28 cellular contexts compared by ENCODE assay signal in genomic region chr9:124128568-124128967, GRCh38.
"Had no signal": no experiment of that assay in that cellular context is flagged by ENCODE, and none has a peak within 500 bp of the region (broad histone marks: within the 10 kb centered on the region; RNA-seq: fewer than 3 reads in every experiment).

No MANE protein-coding gene starts in this region.

- H3K4me1 Mint-ChIP-seq: activated CD4-positive, alpha-beta T cell treated with anti-CD3 and anti-CD28 coated beads for 36 hours had no signal

- H3K4me3 Mint-ChIP-seq: activated CD4-positive, alpha-beta T cell treated with anti-CD3 and anti-CD28 coated beads for 36 hours; activated naive CD8-positive, alpha-beta T cell; activated T-cell treated with anti-CD3 and anti-CD28 coated beads, Interleukin-2, amount 50 U/mL, for 4 hours; naive thymus-derived CD4-positive, alpha-beta T cell; neural progenitor cell; WTC11 had no signal

- H3K36me3 Mint-ChIP-seq: activated naive CD8-positive, alpha-beta T cell; naive thymus-derived CD4-positive, alpha-beta T cell; neural progenitor cell; WTC11 had no signal

- H3K27ac ChIP-seq: adrenal gland, ascending aorta, brain microvascular endothelial cell, foreskin keratinocyte, lower lobe of right lung, neural progenitor cell, spleen, thoracic aorta, upper lobe of left lung had no signal

- H3K4me3 ChIP-seq: adrenal gland, ascending aorta, lower lobe of right lung, neural progenitor cell, spleen, thoracic aorta, upper lobe of left lung had no signal

- H3K9me3 ChIP-seq: adrenal gland, ascending aorta, lower lobe of right lung, spleen, thoracic aorta, upper lobe of left lung had no signal

- H3K27me3 ChIP-seq: adrenal gland, ascending aorta, neural progenitor cell, spleen, upper lobe of left lung had no signal

- H3K4me1 ChIP-seq: adrenal gland, ascending aorta, foreskin keratinocyte, lower lobe of right lung had no signal

- H3K9me3 Mint-ChIP-seq: activated T-cell treated with anti-CD3 and anti-CD28 coated beads, Interleukin-2, amount 50 U/mL, for 4 hours; activated T-helper 2 cell treated with anti-CD3 and anti-CD28 coated beads, Interferon-gamma antibody, Interleukin-2, Interleukin-4, amounts not matched to agents 10 μg/mL and 5 μg/mL and 100 μg/mL, durations not matched to agents 14 hours and 24 hours and 36 hours; neural progenitor cell; WTC11 had no signal

- H3K4me2 ChIP-seq: neural progenitor cell had no signal

- H3K36me3 ChIP-seq: adrenal gland, ascending aorta, brain microvascular endothelial cell, lower lobe of right lung, neural progenitor cell, spleen, thoracic aorta, upper lobe of left lung had no signal

- H3K9ac ChIP-seq: neural progenitor cell had no signal

- ATAC-seq: activated CD4-positive, alpha-beta T cell treated with anti-CD3 and anti-CD28 coated beads for 36 hours; activated T-cell treated with anti-CD3 and anti-CD28 coated beads, Interleukin-2, amount 50 U/mL, for 4 hours; foreskin keratinocyte; left lobe of liver; lower lobe of right lung; naive thymus-derived CD4-positive, alpha-beta T cell; WTC11 had no signal

- DNase-seq: activated CD4-positive, alpha-beta T cell treated with anti-CD3 and anti-CD28 coated beads for 36 hours; activated CD4-positive, alpha-beta T cell treated with anti-CD3 and anti-CD28 coated beads, Interleukin-2, amount 50 U/mL, for 4 hours; activated CD8-positive, alpha-beta memory T cell treated with anti-CD3 and anti-CD28 coated beads for 24 hours; activated CD8-positive, alpha-beta memory T cell treated with anti-CD3 and anti-CD28 coated beads, Interleukin-2, amount 50 U/mL, for 4 hours; activated naive CD4-positive, alpha-beta T cell; activated T-cell treated with anti-CD3 and anti-CD28 coated beads, Interleukin-2, amount 50 U/mL, for 4 hours; adrenal gland; brain microvascular endothelial cell; caudate nucleus; dermis blood vessel endothelial cell; effector CD8-positive, alpha-beta T cell; foreskin keratinocyte; lower lobe of right lung; naive thymus-derived CD4-positive, alpha-beta T cell; retina; spleen; stimulated activated CD4-positive, alpha-beta T cell treated with anti-CD3 and anti-CD28 coated beads, Interleukin-4, amount 100 ng/mL, for 1 hour; stimulated activated naive CD4-positive, alpha-beta T cell treated with Interleukin-2 at 50 U/mL for 16 hours; T-helper 9 cell; upper lobe of left lung had no signal

- H3K27ac Mint-ChIP-seq: activated CD4-positive, alpha-beta T cell treated with anti-CD3 and anti-CD28 coated beads for 36 hours; activated naive CD8-positive, alpha-beta T cell; activated T-helper 2 cell treated with anti-CD3 and anti-CD28 coated beads, Interferon-gamma antibody, Interleukin-2, Interleukin-4, amounts not matched to agents 10 μg/mL and 5 μg/mL and 100 μg/mL, durations not matched to agents 14 hours and 24 hours and 36 hours; naive thymus-derived CD4-positive, alpha-beta T cell; neural progenitor cell; progenitor cell of endocrine pancreas; WTC11 had no signal

- H2AFZ ChIP-seq: neural progenitor cell had no signal
